In genomic region chr5:172869734-172870133, GRCh38 we compare ENCODE assay signal across 11 cellular contexts. TPM values are rescaled to one million over a fixed set of nuclear protein-coding genes. Genes with fewer than 3 reads are reported as not detected.
DNase-seq lines count a peak whose midpoint lies in the region; ATAC-seq and TF ChIP-seq lines count a peak whose summit lies in the region.
"Had no signal": no experiment of that assay in that cellular context is flagged by ENCODE, and none has a peak within 500 bp of the region (broad histone marks: within the 10 kb centered on the region; RNA-seq: fewer than 3 reads in every experiment).

No MANE protein-coding gene starts in this region.

- H3K27ac ChIP-seq in right atrium auricular region (peak overlapping the region; percentile 86 to 96), fibroblast of lung (ENCODE audit: insufficient read depth, low read length) (peak overlapping the region; percentile 94), prostate gland (peak overlapping the region; percentile 79 to 80), aorta (ENCODE audit: low read depth in 1 of 2, low read length in 2 of 2) (peak overlapping the region; percentile 65 to 77)
- H3K27ac ChIP-seq: SJCRH30 had no signal

- intact Hi-C loops in Right ventricle myocardium inferior (cut with DNase I): no loop called here
- intact Hi-C loops in prostate gland (cut with DNase I): loop anchor here (2.0 kb wide), 1 partner anchor 97 kb away; no protein-coding TSS in a partner anchor
- intact Hi-C loops in aorta (cut with DNase I): loop anchor here (1.0 to 5.0 kb wide), 5 partner anchors 74 to 152 kb away; partner anchors contain the start of gene DUSP1 (in 1 of the 2)

- H3K4me1 ChIP-seq in right atrium auricular region (peaks cover 0 to 91% of the 10 kb centered on the region in 2 donors), fibroblast of lung (ENCODE audit: control insufficient read depth, extremely low read depth, insufficient read depth, low read length) (peaks cover 60% of the 10 kb centered on the region), prostate gland (replicated peaks) (peaks cover 38% of the 10 kb centered on the region), aorta (ENCODE audit: control insufficient read depth in 1 of 2, insufficient read depth in 2 of 2, low read length in 2 of 2) (peaks cover 3 to 4% of the 10 kb centered on the region in 2 donors)
- H3K4me1 ChIP-seq: SJCRH30 had no signal

- no peak for DNase-seq in right atrium auricular region (ENCODE audit: low spot score)
- DNase-seq in Right ventricle myocardium inferior (ENCODE audit: missing footprints): no peak
- DNase-seq in fibroblast of lung (ENCODE audit: low read depth in 2 of 2): peak; percentile 26 to 44
- DNase-seq in prostate gland (ENCODE audit: low spot score): no peak
- no peak for DNase-seq in aorta
- no peak for DNase-seq in NCI-H128 (lab: John Stamatoyannopoulos, UW; ENCODE audit: unreplicated experiment)
- DNase-seq in NCI-H1048 (lab: John Stamatoyannopoulos, UW): no peak
- DNase-seq in GM10266 (ENCODE audit: extremely low spot score): no peak
- DNase-seq: NCI-H524, SJCRH30 had no signal

- 64% methylated on average over 2 of the region's 2 CpGs for WGBS in prostate gland
- WGBS in aorta, 2 donors: 4 to 5% methylated on average over 2 of the region's 2 CpGs

- H3K9me3 ChIP-seq in right atrium auricular region (no peaks in the 10 kb centered on the region), fibroblast of lung (ENCODE audit: control insufficient read depth, insufficient read depth, low read depth, low read length) (no peaks in the 10 kb centered on the region), prostate gland (no peaks in the 10 kb centered on the region), aorta (ENCODE audit: control insufficient read depth, low read length) (no peaks in the 10 kb centered on the region)
- H3K9me3 ChIP-seq: mucosa of descending colon, SJCRH30 had no signal

- peak overlapping the region; percentile 7 for H3K4me2 ChIP-seq in fibroblast of lung (ENCODE audit: extremely low read depth, insufficient read depth, low read length)

- peaks cover 45% of the 10 kb centered on the region for H3K79me2 ChIP-seq in fibroblast of lung (ENCODE audit: control insufficient read depth, insufficient read depth, low read length)

- H3K9ac ChIP-seq in fibroblast of lung (ENCODE audit: insufficient read depth, low read length): peak overlapping the region; percentile 58

- H3K36me3 ChIP-seq in right atrium auricular region: no peaks in the 10 kb centered on the region
- H3K36me3 ChIP-seq in fibroblast of lung (ENCODE audit: control insufficient read depth, insufficient read depth, low read length): no peaks in the 10 kb centered on the region
- no peaks in the 10 kb centered on the region for H3K36me3 ChIP-seq in prostate gland
- H3K36me3 ChIP-seq in aorta (ENCODE audit: control insufficient read depth in 1 of 2, insufficient read depth in 2 of 2, low read length in 1 of 2): peaks cover 0 to 1% of the 10 kb centered on the region in 2 donors

- no peak overlapping the region for H2AFZ ChIP-seq in fibroblast of lung (ENCODE audit: low read length)

- TF ChIP-seq CTCF in right atrium auricular region (IDR thresholded peaks at IDR 0.05) (no peak), fibroblast of lung (conservative IDR thresholded peaks at IDR 0.05 in 1 of 2, IDR thresholded peaks at IDR 0.05 in 1 of 2; ENCODE audit: low read depth in 1 of 2, low read length in 2 of 2) (no peak), prostate gland (IDR thresholded peaks at IDR 0.05) (no peak), GM10266 (IDR thresholded peaks at IDR 0.05; ENCODE audit: control insufficient read depth, insufficient read depth, low read depth, missing control alignments) (no peak)

- ATAC-seq in Right ventricle myocardium inferior: no peak
- ATAC-seq in aorta (ENCODE audit: low FRiP score): no peak

- H3K27me3 ChIP-seq in right atrium auricular region (no peaks in the 10 kb centered on the region), fibroblast of lung (ENCODE audit: control insufficient read depth, insufficient read depth, low read length) (no peaks in the 10 kb centered on the region), prostate gland (replicated peaks; ENCODE audit: insufficient read depth) (no peaks in the 10 kb centered on the region), aorta (ENCODE audit: control insufficient read depth in 1 of 2, insufficient read depth in 2 of 2, low read length in 1 of 2) (no peaks in the 10 kb centered on the region)
- H3K27me3 ChIP-seq: SJCRH30 had no signal

- no peak for TF ChIP-seq POLR2A in prostate gland (IDR thresholded peaks at IDR 0.05)

- H4K20me1 ChIP-seq in fibroblast of lung (ENCODE audit: control insufficient read depth, extremely low read depth, insufficient read depth, low read length): no peaks in the 10 kb centered on the region

- H3K4me3 ChIP-seq in right atrium auricular region (no peak overlapping the region), fibroblast of lung (replicated peaks in 1 of 4; ENCODE audit: control extremely low read depth in 1 of 4, insufficient read depth in 1 of 4, low read depth in 3 of 4, low read length in 4 of 4) (no peak overlapping the region), prostate gland (no peak overlapping the region), aorta (ENCODE audit: low read length in 2 of 2) (no peak overlapping the region)
- H3K4me3 ChIP-seq: mucosa of descending colon, SJCRH30 had no signal

RNA-seq across cellular contexts. Expression of gene ERGIC1, which starts 35.7 kb away (rescaled TPM):
- total RNA-seq in right atrium auricular region (100 to 1,000 TPM in 1 of 2 donors, 10 to 100 TPM in 1; 70.7 to 113 TPM), Right ventricle myocardium inferior (74.8 TPM), fibroblast of lung (70.9 and 113 TPM in 2 replicates), prostate gland (100 to 1,000 TPM; 228 to 380 TPM), aorta (100 to 1,000 TPM; 135 to 170 TPM)
- polyA plus RNA-seq in fibroblast of lung (168 and 171 TPM in 2 replicates), aorta (100 to 1,000 TPM; 122 to 125 TPM)
- polyA plus RNA-seq in fibroblast of lung (2012): 173 and 195 TPM in 2 replicates
- 269 and 362 TPM in 2 replicates for polyA minus RNA-seq in fibroblast of lung (ENCODE audit: low replicate concordance)

Comparison
In these comparisons a context has a peak if more than half of its experiments do, and no peak if none do; other contexts are left out.
1. DNase-seq: peak in fibroblast of lung (2 of 2); none in right atrium auricular region (single experiment), Right ventricle myocardium inferior (single experiment), prostate gland (single experiment), aorta (0 of 2), NCI-H128 (single experiment), NCI-H1048 (single experiment) and GM10266 (single experiment).
2. Peak in every context shown above with its lines, with median percentiles within 50 percentile points of each other: H3K27ac ChIP-seq.